Comparison of ENCODE assay signal across 10 cellular contexts in the genomic region with DNA sequence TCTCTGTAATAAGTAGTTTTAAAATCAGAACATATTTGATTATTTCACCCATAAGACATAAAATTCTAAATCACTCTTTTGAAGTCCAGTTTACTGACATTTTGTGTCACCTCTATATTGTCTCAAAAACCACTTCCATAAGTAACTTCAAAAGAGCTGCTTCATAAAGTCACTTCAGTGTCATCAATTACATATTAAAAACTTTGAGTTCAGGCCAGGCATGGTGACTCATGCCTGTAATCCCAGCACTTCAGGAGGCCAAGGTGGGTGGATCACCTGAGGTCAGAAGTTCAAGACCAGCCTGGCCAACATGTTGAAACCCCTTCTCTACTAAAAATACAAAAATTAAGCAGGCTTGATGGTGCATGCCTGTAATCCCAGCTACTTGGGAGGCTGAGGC. TPM values are rescaled to one million over a fixed set of nuclear protein-coding genes. Genes with fewer than 3 reads are reported as not detected.
"Had no signal": no experiment of that assay in that cellular context is flagged by ENCODE, and none has a peak within 500 bp of the region (broad histone marks: within the 10 kb centered on the region; RNA-seq: fewer than 3 reads in every experiment).

No MANE protein-coding gene starts in this region.

RNA-seq across cellular contexts. Expression of gene TACR3, which starts 53.0 kb away (rescaled TPM):
- total RNA-seq: OCI-LY7, PC-3, PC-9, Peyer's patch, Right ventricle myocardium inferior, Right ventricle myocardium superior, RPMI7951, SK-MEL-5, T-cell had no signal
- polyA plus RNA-seq: SK-N-SH had no signal
